In genomic region chr7:45126201-45126600, GRCh38 we compare ENCODE assay signal across 24 cellular contexts. TPM values are rescaled to one million over a fixed set of nuclear protein-coding genes. Genes with fewer than 3 reads are reported as not detected.
"Had no signal": no experiment of that assay in that cellular context is flagged by ENCODE, and none has a peak within 500 bp of the region (broad histone marks: within the 10 kb centered on the region; RNA-seq: fewer than 3 reads in every experiment).

No MANE protein-coding gene starts in this region.

- H3K9me3 Mint-ChIP-seq: effector memory CD8-positive, alpha-beta T cell; memory B cell; nephron; neural progenitor cell had no signal

- H3K4me2 ChIP-seq: neural progenitor cell had no signal

- DNase-seq: effector memory CD8-positive, alpha-beta T cell; erythroblast; esophagus squamous epithelium; head of caudate nucleus; kidney; nucleus accumbens; psoas muscle; right cardiac atrium; stimulated activated CD4-positive, alpha-beta T cell treated with anti-CD3 and anti-CD28 coated beads, Interleukin-1b, Interleukin-23, amount 100 ng/mL, for 48 hours; stimulated activated CD4-positive, alpha-beta T cell treated with anti-CD3 and anti-CD28 coated beads, Interleukin-4, amount 100 ng/mL, for 1 hour; stimulated activated CD8-positive, alpha-beta memory T cell treated with anti-CD3 and anti-CD28 coated beads, Interleukin-4, amount 100 ng/mL, for 48 hours; stimulated activated naive CD4-positive, alpha-beta T cell treated with Interleukin-2 at 50 U/mL for 16 hours; stomach; thyroid gland had no signal

- H3K4me1 Mint-ChIP-seq: nephron had no signal

- H3K9ac ChIP-seq: neural progenitor cell had no signal

- H3K4me1 ChIP-seq: esophagus squamous epithelium, psoas muscle, stomach, thyroid gland, vagina had no signal

- H3K27ac ChIP-seq: coronary artery, esophagus squamous epithelium, neural progenitor cell, psoas muscle, skin epidermis, stomach, thyroid gland, vagina had no signal

- H3K36me3 Mint-ChIP-seq: memory B cell, neural progenitor cell had no signal

- H3K27me3 Mint-ChIP-seq: effector memory CD8-positive, alpha-beta T cell; memory B cell had no signal

- H3K27ac Mint-ChIP-seq: memory B cell, nephron, neural progenitor cell had no signal

- H3K36me3 ChIP-seq: esophagus squamous epithelium, neural progenitor cell, stomach, thyroid gland, vagina had no signal

- H3K27me3 ChIP-seq: esophagus squamous epithelium, neural progenitor cell, stomach, thyroid gland, vagina had no signal

- H3K4me3 Mint-ChIP-seq: effector memory CD8-positive, alpha-beta T cell; memory B cell; nephron; neural progenitor cell had no signal

- H2AFZ ChIP-seq: neural progenitor cell had no signal

- H3K4me3 ChIP-seq: coronary artery, esophagus squamous epithelium, lung, neural progenitor cell, psoas muscle, skin epidermis, stomach, thyroid gland, vagina had no signal

- H3K9me3 ChIP-seq: esophagus squamous epithelium, psoas muscle, stomach, thyroid gland, vagina had no signal

- FAIRE-seq: endometrium, frontal cortex, kidney had no signal

RNA-seq across cellular contexts. Expression of gene RAMP3, which starts 31.4 kb away (rescaled TPM):
- total RNA-seq: osteocyte had no signal
